Comparison of ENCODE assay signal across 28 cellular contexts in genomic region chr11:123681007-123681406, GRCh38. TPM values are rescaled to one million over a fixed set of nuclear protein-coding genes. Genes with fewer than 3 reads are reported as not detected.
DNase-seq lines count a peak whose midpoint lies in the region; ATAC-seq, FAIRE-seq and TF ChIP-seq lines count a peak whose summit lies in the region.
"Had no signal": no experiment of that assay in that cellular context is flagged by ENCODE, and none has a peak within 500 bp of the region (broad histone marks: within the 10 kb centered on the region; RNA-seq: fewer than 3 reads in every experiment).

No MANE protein-coding gene starts in this region.

- H3K27me3 Mint-ChIP-seq in activated CD4-positive, alpha-beta T cell treated with anti-CD3 and anti-CD28 coated beads, Interleukin-2, amount 10 ng/mL, durations not matched to agents 7 days and 5 days = peaks cover 3% of the 10 kb centered on the region
- H3K27me3 Mint-ChIP-seq in CD4-positive, alpha-beta T cell = peaks cover under 1% of the 10 kb centered on the region

- H3K4me3 ChIP-seq in GM12878 = no peak overlapping the region
- no peak overlapping the region for H3K4me3 ChIP-seq in body of pancreas
- H3K4me3 ChIP-seq: A549, left lung, SK-N-MC, upper lobe of left lung had no signal

- WGBS in GM12878 (ENCODE audit: insufficient coverage, insufficient replicate concordance, low lambda C conversion rate, missing lambda C conversion rate) = 0% methylated on average over 2 of the region's 2 CpGs
- 35 to 47% methylated on average over 2 of the region's 2 CpGs for WGBS in body of pancreas, 2 donors

- peaks cover 9% of the 10 kb centered on the region for H3K4me1 Mint-ChIP-seq in activated CD4-positive, alpha-beta T cell treated with anti-CD3 and anti-CD28 coated beads, Interleukin-2, amount 10 ng/mL, durations not matched to agents 7 days and 5 days
- H3K4me1 Mint-ChIP-seq in CD4-positive, alpha-beta T cell (ENCODE audit: low read depth) = peaks cover 17% of the 10 kb centered on the region

- H3K27me3 ChIP-seq in CD4-positive, alpha-beta T cell (ENCODE audit: control insufficient read depth, insufficient read depth, low read length) = no peaks in the 10 kb centered on the region
- H3K27me3 ChIP-seq in GM12878 (replicated peaks in 1 of 2; ENCODE audit: control insufficient read depth in 2 of 2, insufficient read depth in 2 of 2, low read length in 1 of 2) = peaks cover 0 to 3% of the 10 kb centered on the region in 2 experiments; a peak in 1 of 4 replicates
- no peaks in the 10 kb centered on the region for H3K27me3 ChIP-seq in body of pancreas
- H3K27me3 ChIP-seq: brain microvascular endothelial cell, upper lobe of left lung had no signal

- no peaks in the 10 kb centered on the region for H4K20me1 ChIP-seq in GM12878 (ENCODE audit: control insufficient read depth, insufficient read depth)

- RAD21 ChIA-PET in GM12878 (lab: Charles Lee; ENCODE audit: unreplicated experiment) = no interaction called here

- SMC1A ChIA-PET in GM12878 (lab: Charles Lee; ENCODE audit: uncharacterized antibody, unreplicated experiment) = interaction anchor here (0.7 to 1.2 kb wide), 2 partner anchors 10 to 61 kb away, joined by 3 read pairs; no protein-coding TSS in a partner anchor

- no peak for TF ChIP-seq CTCF in CD4-positive, alpha-beta T cell (IDR thresholded peaks at IDR 0.05)
- TF ChIP-seq CTCF in GM12878 (IDR thresholded peaks at IDR 0.05 in 2 of 3, conservative IDR thresholded peaks at IDR 0.05 in 1 of 3; ENCODE audit: control insufficient read depth in 2 of 3, extremely low read depth in 1 of 3, insufficient read depth in 1 of 3, low read depth in 3 of 3, low read length in 3 of 3) (no peak), body of pancreas (IDR thresholded peaks at IDR 0.05) (no peak)

- FAIRE-seq in GM12878 (lab: Jason Lieb, UNC) = no peak
- FAIRE-seq: A549, HepG2 had no signal

- in situ Hi-C loops in GM12878 (cut with MboI) = no loop called here

- no peaks in the 10 kb centered on the region for H3K79me2 ChIP-seq in GM12878 (ENCODE audit: control insufficient read depth, insufficient read depth, low read length)

- BruUV-seq in GM12878 (replicated peaks; lab: Mats Ljungman, UMichigan) = no TSS peak

- no peak overlapping the region for H2AFZ ChIP-seq in GM12878 (ENCODE audit: control insufficient read depth, low read depth, low read length)

- no peaks in the 10 kb centered on the region for H3K36me3 Mint-ChIP-seq in activated CD4-positive, alpha-beta T cell treated with anti-CD3 and anti-CD28 coated beads, Interleukin-2, amount 10 ng/mL, durations not matched to agents 7 days and 5 days (ENCODE audit: low read depth)
- no peaks in the 10 kb centered on the region for H3K36me3 Mint-ChIP-seq in CD4-positive, alpha-beta T cell (ENCODE audit: low read depth)

- no peak for TF ChIP-seq RAD21 in GM12878 (IDR thresholded peaks at IDR 0.05; ENCODE audit: insufficient read depth, low read depth, low read length)

- no peak overlapping the region for H3K4me3 Mint-ChIP-seq in activated CD4-positive, alpha-beta T cell treated with anti-CD3 and anti-CD28 coated beads, Interleukin-2, amount 10 ng/mL, durations not matched to agents 7 days and 5 days
- peak overlapping the region; percentile 15 for H3K4me3 Mint-ChIP-seq in CD4-positive, alpha-beta T cell
- H3K4me3 Mint-ChIP-seq: activated T-helper 1 cell treated with anti-CD3 and anti-CD28 coated beads, Interleukin-12 subunit alpha, Interleukin-12 subunit beta, Interleukin-2, Interleukin-4 antibody, amounts not matched to agents 30 ng/mL and 10 ng/mL and 1 ng/mL, durations not matched to agents 14 hours and 24 hours and 36 hours had no signal

- no peak for TF ChIP-seq EP300 in GM12878 (IDR thresholded peaks at IDR 0.05; ENCODE audit: borderline replicate concordance in 1 of 2, control insufficient read depth in 1 of 2, low read depth in 2 of 2, low read length in 2 of 2)

- H3K4me2 ChIP-seq in GM12878 (ENCODE audit: control insufficient read depth, insufficient read depth) = no peak overlapping the region
- H3K4me2 ChIP-seq: A549 had no signal

- H3K4me1 ChIP-seq in GM12878 (ENCODE audit: control insufficient read depth, insufficient read depth, low read length) (no peaks in the 10 kb centered on the region), body of pancreas (no peaks in the 10 kb centered on the region)
- H3K4me1 ChIP-seq: A549, left lung, upper lobe of left lung had no signal

- peak overlapping the region; percentile 39 for H3K27ac Mint-ChIP-seq in activated CD4-positive, alpha-beta T cell treated with anti-CD3 and anti-CD28 coated beads, Interleukin-2, amount 10 ng/mL, durations not matched to agents 7 days and 5 days
- peak overlapping the region; percentile 80 for H3K27ac Mint-ChIP-seq in CD4-positive, alpha-beta T cell
- H3K27ac Mint-ChIP-seq: activated T-helper 1 cell treated with anti-CD3 and anti-CD28 coated beads, Interleukin-12 subunit alpha, Interleukin-12 subunit beta, Interleukin-2, Interleukin-4 antibody, amounts not matched to agents 30 ng/mL and 10 ng/mL and 1 ng/mL, durations not matched to agents 14 hours and 24 hours and 36 hours had no signal

- no peak overlapping the region for H3K9ac ChIP-seq in GM12878 (ENCODE audit: control insufficient read depth, insufficient read depth, low read length)

- H3K36me3 ChIP-seq in GM12878 (ENCODE audit: control insufficient read depth in 2 of 2, insufficient read depth in 2 of 2, low read length in 1 of 2) (no peaks in the 10 kb centered on the region), body of pancreas (replicated peaks in 1 of 2; ENCODE audit: insufficient read depth in 1 of 2, low read depth in 2 of 2) (no peaks in the 10 kb centered on the region)
- H3K36me3 ChIP-seq: brain microvascular endothelial cell, left lung, upper lobe of left lung had no signal

- intact Hi-C loops in CD4-positive, alpha-beta T cell (cut with DNase I, micrococcal nuclease) = loop anchor here in 1 of 2 experiments (1.0 kb wide), 1 partner anchor 26 kb away; no protein-coding TSS in a partner anchor
- intact Hi-C loops in GM12878 (cut with micrococcal nuclease; ENCODE audit: unreplicated experiment) (no loop called here), body of pancreas (cut with DNase I) (no loop called here)

- H3K27ac ChIP-seq in CD4-positive, alpha-beta T cell (ENCODE audit: low read depth, low read length) = no peak overlapping the region
- H3K27ac ChIP-seq in GM12878 (ENCODE audit: control insufficient read depth, insufficient read depth) = no peak overlapping the region
- no peak overlapping the region for H3K27ac ChIP-seq in body of pancreas
- H3K27ac ChIP-seq: A549, brain microvascular endothelial cell, epithelial cell of prostate, left lung, SK-N-MC, upper lobe of left lung, VCaP had no signal

- no peaks in the 10 kb centered on the region for H3K9me3 ChIP-seq in CD4-positive, alpha-beta T cell (ENCODE audit: control insufficient read depth, low read length)
- H3K9me3 ChIP-seq in GM12878 (replicated peaks; ENCODE audit: control insufficient read depth, insufficient read depth, low read length) (no peaks in the 10 kb centered on the region), body of pancreas (no peaks in the 10 kb centered on the region)
- H3K9me3 ChIP-seq: A549, left lung, upper lobe of left lung had no signal

- CTCF ChIA-PET in activated CD4-positive, alpha-beta T cell treated with anti-CD3 and anti-CD28 coated beads, Interleukin-2, amount 10 ng/mL, durations not matched to agents 7 days and 5 days (lab: Charles Lee) = no interaction called here
- CTCF ChIA-PET in CD4-positive, alpha-beta T cell (lab: Charles Lee) = interaction anchor here (0.7 to 1.0 kb wide), 2 partner anchors 30 to 101 kb away, joined by 3 read pairs; no protein-coding TSS in a partner anchor
- CTCF ChIA-PET in GM12878 (lab: Yijun Ruan, JAX) = no interaction called here

- DNase-seq in activated CD4-positive, alpha-beta T cell treated with anti-CD3 and anti-CD28 coated beads, Interleukin-2, amount 10 ng/mL, durations not matched to agents 7 days and 5 days = peak; percentile 34
- no peak for DNase-seq in activated CD4-positive, alpha-beta T cell treated with anti-CD3 and anti-CD28 coated beads, Interleukin-2, amount 50 U/mL, for 48 hours
- DNase-seq in CD4-positive, alpha-beta T cell = peak in 2 of 10 experiments; percentile 3 to 8
- DNase-seq in T follicular helper cell (ENCODE audit: low read depth) = peak; percentile 18
- no peak for DNase-seq in GM12878 (ENCODE audit: low read depth, low spot score)
- no peak for DNase-seq in NCI-H69 (lab: John Stamatoyannopoulos, UW)
- DNase-seq in body of pancreas = no peak
- DNase-seq in SIG-M5 (lab: John Stamatoyannopoulos, UW) = no peak
- DNase-seq: AML-193, brain microvascular endothelial cell, DMS153, GOT3, Kasumi-1, left lung, NCI-H1436 treated with DMSO at 0.1 percent for 48 hours, NCI-H2107, NCI-H446, substantia nigra, T-helper 9 cell, upper lobe of left lung had no signal

- no peaks in the 10 kb centered on the region for H3K9me3 Mint-ChIP-seq in activated CD4-positive, alpha-beta T cell treated with anti-CD3 and anti-CD28 coated beads, Interleukin-2, amount 10 ng/mL, durations not matched to agents 7 days and 5 days
- H3K9me3 Mint-ChIP-seq in CD4-positive, alpha-beta T cell = no peaks in the 10 kb centered on the region
- H3K9me3 Mint-ChIP-seq: activated T-helper 1 cell treated with anti-CD3 and anti-CD28 coated beads, Interleukin-12 subunit alpha, Interleukin-12 subunit beta, Interleukin-2, Interleukin-4 antibody, amounts not matched to agents 30 ng/mL and 10 ng/mL and 1 ng/mL, durations not matched to agents 14 hours and 24 hours and 36 hours had no signal

- POLR2A ChIA-PET in activated CD4-positive, alpha-beta T cell treated with anti-CD3 and anti-CD28 coated beads, Interleukin-2, amount 10 ng/mL, durations not matched to agents 7 days and 5 days (lab: Charles Lee) = no interaction called here
- POLR2A ChIA-PET in CD4-positive, alpha-beta T cell (lab: Charles Lee) = interaction anchor here (0.6 to 1.3 kb wide), 3 partner anchors 10 to 885 kb away, joined by 3 read pairs; no protein-coding TSS in a partner anchor
- POLR2A ChIA-PET in GM12878 (lab: Charles Lee) = no interaction called here

- peak; percentile 92 for ATAC-seq in CD4-positive, alpha-beta T cell (ENCODE audit: poor library complexity)
- peak; percentile 58 for ATAC-seq in GM12878
- no peak for ATAC-seq in body of pancreas
- ATAC-seq: A549, HepG2, left lung had no signal

- TF ChIP-seq POLR2A in GM12878 (IDR thresholded peaks at IDR 0.05; ENCODE audit: low read depth, low read length) = no peak
- TF ChIP-seq POLR2A in body of pancreas (IDR thresholded peaks at IDR 0.05) = no peak

RNA-seq across cellular contexts. Expression of gene SCN3B, which starts 26.6 kb away (rescaled TPM):
- not detected for total RNA-seq in activated CD4-positive, alpha-beta T cell treated with anti-CD3 and anti-CD28 coated beads, Interleukin-2, amount 10 ng/mL, durations not matched to agents 7 days and 5 days
- total RNA-seq in CD4-positive, alpha-beta T cell = not detected
- not detected in 2 replicates for total RNA-seq in GM12878 (2013; cell fraction: nucleolus; rRNA removed)
- total RNA-seq in GM12878 (2014; rRNA removed) (not detected in 2 replicates), GM12878 (2014; rRNA removed; fragmentation: Illumina TruSeq; extraction: Trizol) (not detected in 2 replicates), GM12878 (2021) (not detected in 2 replicates), body of pancreas (1 to 10 TPM in 1 of 2 donors, under 1 TPM in 1; 0.78 to 1.6 TPM)
- not detected for polyA plus RNA-seq in GM12878 (2011; ENCODE audit: low read depth)
- polyA plus RNA-seq in GM12878 (2011; rRNA removed) (0.01 and 0.06 TPM in 2 replicates), GM12878 (2014; fragmentation: Illumina TruSeq; extraction: Trizol) (not detected in 2 replicates), GM12878 (2014; fragmentation: Nextera tagmentation; extraction: Ambion mirVana) (not detected), GM12878 (2014; rRNA removed) (not detected in 2 replicates), GM12878 (2016; fragmentation: Nextera tagmentation; extraction: Ambion mirVana) (under 1 TPM; 0.09 to 0.12 TPM)
- polyA plus RNA-seq in GM12878 (2011; cell fraction: cytosol; rRNA removed) = 0.01 TPM in 1 of 2 replicates, not detected in the other
- 0.03 TPM in 1 of 2 replicates, not detected in the other for polyA plus RNA-seq in GM12878 (2011; cell fraction: nucleus; rRNA removed)
- 0.05 and 0.06 TPM in 2 replicates for polyA plus RNA-seq in GM12878 (2012)
- polyA minus RNA-seq in GM12878 (2011; rRNA and poly(A)+ RNA removed) = not detected in 2 replicates
- polyA minus RNA-seq in GM12878 (2011; cell fraction: cytosol; rRNA and poly(A)+ RNA removed) = not detected in 2 replicates
- polyA minus RNA-seq in GM12878 (2011; cell fraction: nucleus; rRNA and poly(A)+ RNA removed) = not detected in 2 replicates
- total RNA-seq: activated CD8-positive, alpha-beta memory T cell treated with anti-CD3 and anti-CD28 coated beads for 36 hours; activated T-helper 1 cell treated with anti-CD3 and anti-CD28 coated beads, Interleukin-12 subunit alpha, Interleukin-12 subunit beta, Interleukin-2, Interleukin-4 antibody, amounts not matched to agents 30 ng/mL and 10 ng/mL and 1 ng/mL, durations not matched to agents 14 hours and 24 hours and 36 hours; G401 had no signal

Comparison
In these comparisons a context has a peak if more than half of its experiments do, and no peak if none do; other contexts are left out.
1. DNase-seq: peak in activated CD4-positive, alpha-beta T cell treated with anti-CD3 and anti-CD28 coated beads, Interleukin-2, amount 10 ng/mL, durations not matched to agents 7 days and 5 days (single experiment) and T follicular helper cell (single experiment); none in activated CD4-positive, alpha-beta T cell treated with anti-CD3 and anti-CD28 coated beads, Interleukin-2, amount 50 U/mL, for 48 hours (0 of 2), GM12878 (single experiment), NCI-H69 (single experiment), body of pancreas (0 of 4) and SIG-M5 (single experiment).